In the genomic region with DNA sequence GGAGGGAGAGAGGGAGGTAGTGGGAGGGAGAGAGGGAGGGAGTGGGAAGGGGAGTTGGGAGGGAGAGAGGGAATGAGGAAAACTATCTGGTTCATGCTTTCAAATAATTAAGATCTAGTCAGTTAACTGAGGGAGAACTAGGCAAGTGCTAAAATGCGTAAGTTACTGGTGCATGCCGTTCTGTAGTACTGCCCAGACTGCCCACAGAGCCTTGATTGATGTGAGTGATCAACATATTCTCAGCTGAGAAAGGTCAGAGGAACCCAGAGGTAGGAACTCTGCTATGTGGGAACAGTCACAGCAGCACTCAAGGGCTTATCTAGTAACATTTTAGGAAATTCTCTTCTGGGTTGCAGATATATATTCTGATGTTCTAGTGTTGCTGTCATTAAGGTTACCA, we compare ENCODE assay signal across 32 cellular contexts.
"Had no signal": no experiment of that assay in that cellular context is flagged by ENCODE, and none has a peak within 500 bp of the region (broad histone marks: within the 10 kb centered on the region; RNA-seq: fewer than 3 reads in every experiment).

No MANE protein-coding gene starts in this region.

- H3K27me3 ChIP-seq: adrenal gland, breast epithelium, cardiac muscle cell, esophagus muscularis mucosa, foreskin keratinocyte, gastrocnemius medialis had no signal

- H3K36me3 ChIP-seq: adrenal gland, breast epithelium, cardiac muscle cell, esophagus muscularis mucosa, gastrocnemius medialis, WERI-Rb-1 had no signal

- H3K4me1 ChIP-seq: adrenal gland, breast epithelium, esophagus muscularis mucosa, foreskin keratinocyte, gastrocnemius medialis had no signal

- H3K9me3 ChIP-seq: adrenal gland, breast epithelium, esophagus muscularis mucosa, gastrocnemius medialis had no signal

- ATAC-seq: activated CD4-positive, alpha-beta T cell treated with anti-CD3 and anti-CD28 coated beads for 36 hours; activated CD8-positive, alpha-beta memory T cell treated with anti-CD3 and anti-CD28 coated beads, Interleukin-2, amount 10 ng/mL, durations not matched to agents 7 days and 5 days; activated CD8-positive, alpha-beta T cell treated with anti-CD3 and anti-CD28 coated beads, Interleukin-2, amount 10 ng/mL, durations not matched to agents 7 days and 5 days; activated naive CD8-positive, alpha-beta T cell treated with anti-CD3 and anti-CD28 coated beads, Interleukin-2, amount 50 U/mL, for 24 hours; foreskin keratinocyte; gastrocnemius medialis; T-cell had no signal

- DNase-seq: activated CD4-positive, alpha-beta memory T cell treated with anti-CD3 and anti-CD28 coated beads for 36 hours; activated CD4-positive, alpha-beta T cell treated with anti-CD3 and anti-CD28 coated beads for 36 hours; activated CD4-positive, alpha-beta T cell treated with anti-CD3 and anti-CD28 coated beads, Interleukin-2, amount 10 ng/mL, durations not matched to agents 24 days and 14 days; activated CD4-positive, CD25-positive, alpha-beta regulatory T cell; activated CD4-positive, CD25-positive, alpha-beta regulatory T cell treated with anti-CD3 and anti-CD28 coated beads, Interleukin-2, amount 50 U/mL, for 72 hours; activated CD8-positive, alpha-beta memory T cell treated with anti-CD3 and anti-CD28 coated beads, Interleukin-2, amount 10 ng/mL, durations not matched to agents 7 days and 5 days; activated CD8-positive, alpha-beta memory T cell treated with anti-CD3 and anti-CD28 coated beads, Interleukin-2, amount 50 U/mL, for 4 hours; activated CD8-positive, alpha-beta T cell treated with anti-CD3 and anti-CD28 coated beads, Interleukin-2, amount 10 ng/mL, durations not matched to agents 7 days and 5 days; activated effector memory CD4-positive, alpha-beta T cell treated with anti-CD3 and anti-CD28 coated beads, Interleukin-2, amount 50 U/mL, for 16 hours; activated naive CD4-positive, alpha-beta T cell treated with anti-CD3 and anti-CD28 coated beads for 36 hours; activated naive CD8-positive, alpha-beta T cell treated with anti-CD3 and anti-CD28 coated beads for 36 hours; activated naive CD8-positive, alpha-beta T cell treated with anti-CD3 and anti-CD28 coated beads, Interleukin-2, amount 50 U/mL, for 24 hours; activated T-cell treated with anti-CD3 and anti-CD28 coated beads, Interleukin-2, amount 50 U/mL, for 1 hour; activated T-cell treated with anti-CD3 and anti-CD28 coated beads, Interleukin-2, amount 50 U/mL, for 48 hours; adrenal gland; amygdala; aorta; dorsolateral prefrontal cortex; effector memory CD4-positive, alpha-beta T cell; endodermal cell; erythroblast; foreskin keratinocyte; gastrocnemius medialis; glutamatergic neuron; SW 1271; T-cell; T-helper 9 cell; WERI-Rb-1 had no signal

- H3K4me3 ChIP-seq: adrenal gland, breast epithelium, cardiac muscle cell, coronary artery, dorsolateral prefrontal cortex, esophagus muscularis mucosa, gastrocnemius medialis had no signal

- H3K27ac ChIP-seq: adrenal gland, breast epithelium, cardiac muscle cell, coronary artery, dorsolateral prefrontal cortex, esophagus muscularis mucosa, foreskin keratinocyte, gastrocnemius medialis, WERI-Rb-1 had no signal
